8 cellular contexts compared by ENCODE assay signal in genomic region chr17:76671912-76672262, GRCh38. TPM values are rescaled to one million over a fixed set of nuclear protein-coding genes. Genes with fewer than 3 reads are reported as not detected.
DNase-seq lines count a peak whose midpoint lies in the region; ATAC-seq and TF ChIP-seq lines count a peak whose summit lies in the region.

No MANE protein-coding gene starts in this region.

- H3K4me1 ChIP-seq in mononuclear cell (ENCODE audit: insufficient read depth, low read length) = peaks cover 22% of the 10 kb centered on the region

- no peaks in the 10 kb centered on the region for H3K9me3 ChIP-seq in mononuclear cell (ENCODE audit: low read depth, low read length)

- no peak for DNase-seq in GM12864 (ENCODE audit: low read depth)
- no peak for DNase-seq in cardiac fibroblast (ENCODE audit: low read depth in 2 of 2)
- DNase-seq in T-helper 9 cell = no peak
- DNase-seq in posterior cingulate gyrus = no peak
- no peak for DNase-seq in activated effector memory CD4-positive, alpha-beta T cell treated with anti-CD3 and anti-CD28 coated beads, Interleukin-2, amount 50 U/mL, for 16 hours

- no peaks in the 10 kb centered on the region for H3K27me3 ChIP-seq in mononuclear cell (ENCODE audit: insufficient read depth, low read length)

- TF ChIP-seq CTCF in GM12864 (IDR thresholded peaks at IDR 0.05; ENCODE audit: low read depth, low read length, missing control alignments) (no peak), cardiac fibroblast (IDR thresholded peaks at IDR 0.05; ENCODE audit: low read depth, low read length) (no peak)

- H3K4me3 ChIP-seq in GM12864 (ENCODE audit: low read depth, low read length) (peak overlapping the region; percentile 66), cardiac fibroblast (replicated peaks in 1 of 2; ENCODE audit: low read depth in 2 of 2, low read length in 2 of 2) (peak overlapping the region; percentile 67 to 68), mononuclear cell (ENCODE audit: low read length) (peak overlapping the region; percentile 75)

- intact Hi-C loops in posterior cingulate gyrus (cut with DNase I) = loop anchor here (5.0 kb wide), 1 partner anchor 55 kb away; the partner anchor contains the start of genes JMJD6 and METTL23

- peak; percentile 5 for ATAC-seq in HG03520 (IDR thresholded peaks at IDR 0.05; ENCODE audit: unreplicated experiment)
- no peak for ATAC-seq in HG02970 (IDR thresholded peaks at IDR 0.05; ENCODE audit: low FRiP score, unreplicated experiment)

RNA-seq across cellular contexts. Expression of gene ST6GALNAC1, which starts 28.3 kb away (rescaled TPM):
- total RNA-seq in mononuclear cell = 4.0 TPM

RNA-seq across cellular contexts. Expression of gene MXRA7, which starts 38.9 kb away (rescaled TPM):
- 10.3 TPM for total RNA-seq in mononuclear cell

RNA-seq across cellular contexts. Expression of gene JMJD6, which starts 54.5 kb away (rescaled TPM):
- total RNA-seq in mononuclear cell = 48.5 TPM

RNA-seq across cellular contexts. Expression of gene METTL23, which starts 54.8 kb away (rescaled TPM):
- total RNA-seq in mononuclear cell = 26.3 TPM
